ENCODE assay signal across 30 cellular contexts in the genomic region with DNA sequence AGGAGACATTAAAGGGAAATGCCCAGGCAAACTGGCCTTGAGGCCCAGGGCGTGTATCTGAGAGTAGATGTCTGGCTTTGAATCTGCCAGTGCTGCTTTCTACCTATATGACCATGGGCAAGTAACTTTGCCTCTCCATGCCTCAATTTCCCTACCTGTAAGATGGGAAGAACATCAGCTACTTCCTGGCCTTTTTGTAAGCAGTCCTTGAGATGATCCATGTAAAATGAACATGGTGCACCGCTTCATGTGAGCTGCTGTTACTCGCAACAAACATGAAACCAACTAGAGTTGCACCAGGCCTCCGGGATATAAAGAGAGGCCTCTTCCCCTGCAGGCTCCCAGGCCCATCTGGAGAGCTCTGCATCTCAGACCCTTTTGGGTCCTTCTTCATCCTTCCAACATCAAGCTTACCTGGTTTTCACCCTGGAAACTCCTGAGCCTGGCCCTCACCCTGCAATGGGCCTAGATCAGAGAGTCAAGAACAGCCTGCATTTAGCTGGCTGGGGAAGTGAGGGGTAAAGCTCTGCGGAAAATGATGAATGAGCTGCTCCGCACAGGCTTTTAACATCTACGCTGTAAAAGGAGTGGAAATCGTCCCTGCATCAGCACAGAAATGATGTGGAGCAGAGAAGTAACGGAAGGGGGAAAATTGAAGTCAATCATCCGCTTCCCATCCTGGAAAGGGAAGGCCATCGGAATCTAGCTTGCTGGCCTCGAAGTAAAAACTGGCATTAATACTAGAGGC. TPM values are rescaled to one million over a fixed set of nuclear protein-coding genes. Genes with fewer than 3 reads are reported as not detected.
DNase-seq lines count a peak whose midpoint lies in the region; ATAC-seq, FAIRE-seq and TF ChIP-seq lines count a peak whose summit lies in the region.
"Had no signal": no experiment of that assay in that cellular context is flagged by ENCODE, and none has a peak within 500 bp of the region (broad histone marks: within the 10 kb centered on the region; RNA-seq: fewer than 3 reads in every experiment).

No MANE protein-coding gene starts in this region.

- WGBS in HepG2 (ENCODE audit: low lambda C conversion rate): 60% methylated on average over 12 of the region's 12 CpGs
- WGBS in right lobe of liver (ENCODE audit: insufficient coverage, low coverage, low lambda C conversion rate, missing lambda C conversion rate): 87% methylated on average over 8 of the region's 12 CpGs

- no peak for FAIRE-seq in HepG2 (lab: Jason Lieb, UNC)
- FAIRE-seq: A549, colon, GM12891 had no signal

- POLR2A ChIA-PET in HepG2 (lab: Yijun Ruan, JAX): interaction anchor here (0.7 kb wide), 1 partner anchor 29 kb away, joined by 3 read pairs; no protein-coding TSS in a partner anchor
- POLR2A ChIA-PET in activated CD4-positive, alpha-beta T cell treated with anti-CD3 and anti-CD28 coated beads, Interleukin-2, amount 10 ng/mL, durations not matched to agents 7 days and 5 days (lab: Charles Lee): no interaction called here

- DNase-seq in HepG2 (ENCODE audit: low spot score) (no peak), right lobe of liver (no peak), GM20000 (ENCODE audit: low spot score) (no peak), SIG-M5 (lab: John Stamatoyannopoulos, UW) (no peak)
- no peak for DNase-seq in stimulated activated naive CD4-positive, alpha-beta T cell (lab: John Stamatoyannopoulos, UW)
- DNase-seq in activated CD4-positive, alpha-beta T cell treated with anti-CD3 and anti-CD28 coated beads, Interleukin-2, amount 10 ng/mL, durations not matched to agents 7 days and 5 days: no peak
- DNase-seq: activated CD4-positive, alpha-beta T cell treated with anti-CD3 and anti-CD28 coated beads, Interleukin-2, amount 50 U/mL, for 4 hours; activated CD4-positive, CD25-positive, alpha-beta regulatory T cell; activated naive CD4-positive, alpha-beta T cell treated with anti-CD3 and anti-CD28 coated beads, Interleukin-2, amount 10 ng/mL, durations not matched to agents 7 days and 5 days; AML-193; CD4-positive, alpha-beta memory T cell; effector memory CD8-positive, alpha-beta T cell; foreskin melanocyte; GOT3; NCI-H1048; NCI-H1694 treated with DMSO at 0.1 percent for 48 hours; NCI-H2171; NCI-H510A; NK-92 treated with Interleukin-12 subunit alpha and Interleukin-12 subunit beta, amount 100 ng/mL, for 24 hours; occipital lobe; PC-3; stimulated activated CD4-positive, alpha-beta T cell treated with anti-CD3 and anti-CD28 coated beads, Interleukin-12 subunit alpha, Interleukin-12 subunit beta, amount 100 ng/mL, for 4 hours; stimulated activated CD4-positive, alpha-beta T cell treated with anti-CD3 and anti-CD28 coated beads, Interleukin-4, amount 100 ng/mL, for 1 hour had no signal

- ATAC-seq in HepG2: peak; percentile 27
- ATAC-seq in right lobe of liver: no peak
- ATAC-seq: effector memory CD8-positive, alpha-beta T cell; PC-3; stimulated activated memory B cell treated with anti-CD40 and anti-IgM and Interleukin-4, amounts not matched to agents 10 μg/mL and 1 μg/mL and 100 μg/mL, for 72 hours had no signal

- no TSS peak for BruUV-seq in HepG2 (replicated peaks; lab: Mats Ljungman, UMichigan)

- H3K27me3 ChIP-seq in HepG2 (ENCODE audit: control insufficient read depth in 1 of 2, insufficient read depth in 2 of 2, low read length in 2 of 2) (peaks cover 10 to 51% of the 10 kb centered on the region in 2 experiments; a peak in 4 of 5 replicates), right lobe of liver (no peaks in the 10 kb centered on the region), iPS-20b (ENCODE audit: insufficient read depth, low read length) (peaks cover 54% of the 10 kb centered on the region), rectal smooth muscle tissue (ENCODE audit: control insufficient read depth, insufficient read depth, low read length) (no peaks in the 10 kb centered on the region)

- no peak overlapping the region for H3K4me2 ChIP-seq in HepG2 (ENCODE audit: low read depth, low read length)

- intact Hi-C loops in HepG2 (cut with micrococcal nuclease; ENCODE audit: unreplicated experiment): no loop called here
- intact Hi-C loops in right lobe of liver (cut with DNase I): no loop called here

- CTCF ChIA-PET in HepG2 (lab: Yijun Ruan, JAX; ENCODE audit: low intra/inter-chr PET ratio, low total read pairs): no interaction called here
- CTCF ChIA-PET in activated CD4-positive, alpha-beta T cell treated with anti-CD3 and anti-CD28 coated beads, Interleukin-2, amount 10 ng/mL, durations not matched to agents 7 days and 5 days (lab: Charles Lee): interaction anchor here (0.5 to 0.9 kb wide), 4 partner anchors 15 to 1022 kb away, joined by 3 to 4 read pairs (median 4); no protein-coding TSS in a partner anchor

- H3K4me3 ChIP-seq in HepG2 (replicated peaks in 1 of 3; ENCODE audit: insufficient read depth in 1 of 3, low read depth in 2 of 3, low read length in 3 of 3): no peak overlapping the region
- H3K4me3 ChIP-seq in right lobe of liver: no peak overlapping the region
- H3K4me3 ChIP-seq in iPS-20b (ENCODE audit: low read length): peak overlapping the region; percentile 76; the same call in 1 of the 2 replicates
- no peak overlapping the region for H3K4me3 ChIP-seq in rectal smooth muscle tissue (ENCODE audit: low read length)

- H3K9me3 Mint-ChIP-seq in activated CD4-positive, alpha-beta T cell treated with anti-CD3 and anti-CD28 coated beads, Interleukin-2, amount 10 ng/mL, durations not matched to agents 7 days and 5 days: no peaks in the 10 kb centered on the region
- H3K9me3 Mint-ChIP-seq: activated naive CD4-positive, alpha-beta T cell treated with anti-CD3 and anti-CD28 coated beads, Interleukin-2, amount 10 ng/mL, durations not matched to agents 7 days and 5 days; CD4-positive, alpha-beta memory T cell; effector memory CD8-positive, alpha-beta T cell; stimulated activated memory B cell treated with anti-CD40 and anti-IgM and Interleukin-4, amounts not matched to agents 10 μg/mL and 1 μg/mL and 100 μg/mL, for 72 hours had no signal

- no peak for TF ChIP-seq CTCF in HepG2 (CRISPR knock-in tag; IDR thresholded peaks at IDR 0.05)
- TF ChIP-seq CTCF in right lobe of liver (IDR thresholded peaks at IDR 0.05): no peak
- TF ChIP-seq CTCF in GM20000 (IDR thresholded peaks at IDR 0.05; ENCODE audit: extremely low read depth, missing control alignments): no peak

- H3K4me1 ChIP-seq in HepG2 (ENCODE audit: insufficient read depth, low read length) (peaks cover 11% of the 10 kb centered on the region), right lobe of liver (no peaks in the 10 kb centered on the region), iPS-20b (ENCODE audit: insufficient read depth, low read length) (no peaks in the 10 kb centered on the region), rectal smooth muscle tissue (ENCODE audit: control insufficient read depth, insufficient read depth, low read length) (peaks cover 8% of the 10 kb centered on the region)

- H3K9ac ChIP-seq in HepG2 (ENCODE audit: insufficient read depth, low read depth, low read length) (no peak overlapping the region), iPS-20b (ENCODE audit: low read depth, low read length) (no peak overlapping the region), rectal smooth muscle tissue (ENCODE audit: low read length) (no peak overlapping the region)

- H3K36me3 Mint-ChIP-seq in activated CD4-positive, alpha-beta T cell treated with anti-CD3 and anti-CD28 coated beads, Interleukin-2, amount 10 ng/mL, durations not matched to agents 7 days and 5 days (ENCODE audit: low read depth): no peaks in the 10 kb centered on the region
- H3K36me3 Mint-ChIP-seq: activated naive CD4-positive, alpha-beta T cell treated with anti-CD3 and anti-CD28 coated beads, Interleukin-2, amount 10 ng/mL, durations not matched to agents 7 days and 5 days; CD4-positive, alpha-beta memory T cell; stimulated activated memory B cell treated with anti-CD40 and anti-IgM and Interleukin-4, amounts not matched to agents 10 μg/mL and 1 μg/mL and 100 μg/mL, for 72 hours had no signal

- H3K79me2 ChIP-seq in HepG2 (ENCODE audit: insufficient read depth, low read length): no peaks in the 10 kb centered on the region
- H3K79me2 ChIP-seq: hepatocyte had no signal

- H3K4me3 Mint-ChIP-seq in activated CD4-positive, alpha-beta T cell treated with anti-CD3 and anti-CD28 coated beads, Interleukin-2, amount 10 ng/mL, durations not matched to agents 7 days and 5 days: no peak overlapping the region
- H3K4me3 Mint-ChIP-seq: activated naive CD4-positive, alpha-beta T cell treated with anti-CD3 and anti-CD28 coated beads, Interleukin-2, amount 10 ng/mL, durations not matched to agents 7 days and 5 days; CD4-positive, alpha-beta memory T cell; effector memory CD8-positive, alpha-beta T cell; stimulated activated memory B cell treated with anti-CD40 and anti-IgM and Interleukin-4, amounts not matched to agents 10 μg/mL and 1 μg/mL and 100 μg/mL, for 72 hours had no signal

- TF ChIP-seq POLR2A in HepG2 (IDR thresholded peaks at IDR 0.05; ENCODE audit: insufficient read depth in 1 of 2, low read depth in 2 of 2, low read length in 2 of 2): no peak
- no peak for TF ChIP-seq POLR2A in right lobe of liver (IDR thresholded peaks at IDR 0.05)

- H3K27ac ChIP-seq in HepG2 (ENCODE audit: extremely low read length, insufficient read depth, low read length) (no peak overlapping the region), right lobe of liver (no peak overlapping the region), iPS-20b (ENCODE audit: low read length) (no peak overlapping the region), rectal smooth muscle tissue (ENCODE audit: low read depth, low read length) (peak overlapping the region; percentile 98)
- H3K27ac ChIP-seq: hepatocyte had no signal

- peaks cover 6% of the 10 kb centered on the region for H3K4me1 Mint-ChIP-seq in activated CD4-positive, alpha-beta T cell treated with anti-CD3 and anti-CD28 coated beads, Interleukin-2, amount 10 ng/mL, durations not matched to agents 7 days and 5 days

- TF ChIP-seq EP300 in HepG2 (IDR thresholded peaks at IDR 0.05; ENCODE audit: low read depth in 2 of 2, low read length in 2 of 2): no peak
- TF ChIP-seq EP300 in HepG2 (CRISPR knock-in tag; IDR thresholded peaks at IDR 0.05; ENCODE audit: borderline replicate concordance): no peak

- H3K9me3 ChIP-seq in HepG2 (ENCODE audit: low read length) (no peaks in the 10 kb centered on the region), right lobe of liver (no peaks in the 10 kb centered on the region), iPS-20b (ENCODE audit: insufficient read depth, low read depth, low read length) (no peaks in the 10 kb centered on the region)
- H3K9me3 ChIP-seq: A549 had no signal

- H3K36me3 ChIP-seq in HepG2 (replicated peaks in 1 of 2; ENCODE audit: control insufficient read depth in 1 of 2, insufficient read depth in 2 of 2, low read length in 2 of 2) (no peaks in the 10 kb centered on the region), right lobe of liver (no peaks in the 10 kb centered on the region), iPS-20b (ENCODE audit: insufficient read depth, low read depth, low read length) (no peaks in the 10 kb centered on the region), rectal smooth muscle tissue (ENCODE audit: control insufficient read depth, insufficient read depth, low read length) (no peaks in the 10 kb centered on the region)

- H3K27ac Mint-ChIP-seq in activated CD4-positive, alpha-beta T cell treated with anti-CD3 and anti-CD28 coated beads, Interleukin-2, amount 10 ng/mL, durations not matched to agents 7 days and 5 days: no peak overlapping the region
- H3K27ac Mint-ChIP-seq: activated naive CD4-positive, alpha-beta T cell treated with anti-CD3 and anti-CD28 coated beads, Interleukin-2, amount 10 ng/mL, durations not matched to agents 7 days and 5 days; CD4-positive, alpha-beta memory T cell; effector memory CD8-positive, alpha-beta T cell; stimulated activated memory B cell treated with anti-CD40 and anti-IgM and Interleukin-4, amounts not matched to agents 10 μg/mL and 1 μg/mL and 100 μg/mL, for 72 hours had no signal

- no peaks in the 10 kb centered on the region for H4K20me1 ChIP-seq in HepG2 (ENCODE audit: insufficient read depth, low read length)

- in situ Hi-C loops in HepG2 (cut with HindIII; ENCODE audit: extremely low pct_ligation_motif_present, low pct_unique_long_range_greater_than_20kb): no loop called here

- H3K27me3 Mint-ChIP-seq in activated CD4-positive, alpha-beta T cell treated with anti-CD3 and anti-CD28 coated beads, Interleukin-2, amount 10 ng/mL, durations not matched to agents 7 days and 5 days: peaks cover 38% of the 10 kb centered on the region

- no peak for TF ChIP-seq RAD21 in HepG2 (CRISPR knock-in tag; IDR thresholded peaks at IDR 0.05)

- H2AFZ ChIP-seq in HepG2 (ENCODE audit: low read length): no peak overlapping the region
- H2AFZ ChIP-seq: hepatocyte had no signal

RNA-seq across cellular contexts. Expression of a gene that starts 2.3 kb away (rescaled TPM):
- total RNA-seq in HepG2 (2016; rRNA removed; fragmentation: Illumina TruSeq; extraction: Trizol) (not detected in 2 replicates), right lobe of liver (1 to 10 TPM; 1.5 to 3.9 (median 2.7) TPM)
- not detected in 2 replicates for total RNA-seq in HepG2 (2016; cell fraction: cytosol; rRNA removed; fragmentation: Illumina TruSeq; extraction: Trizol; ENCODE audit: low read depth)
- total RNA-seq in HepG2 (2016; cell fraction: insoluble cytoplasmic fraction; rRNA removed; fragmentation: Illumina TruSeq; extraction: Trizol): not detected in 2 replicates
- not detected in 2 replicates for total RNA-seq in HepG2 (2016; cell fraction: membrane; rRNA removed; fragmentation: Illumina TruSeq; extraction: Trizol)
- not detected in 2 replicates for total RNA-seq in HepG2 (2016; cell fraction: nucleus; rRNA removed; fragmentation: Illumina TruSeq; extraction: Trizol)
- polyA plus RNA-seq in HepG2 (2011; rRNA removed): not detected in 2 replicates
- not detected in 2 replicates for polyA plus RNA-seq in HepG2 (2011; cell fraction: cytosol; rRNA removed)
- not detected in 2 replicates for polyA plus RNA-seq in HepG2 (2011; cell fraction: nucleus; rRNA removed)
- 0.25 and 0.60 TPM in 2 replicates for polyA plus RNA-seq in HepG2 (2012)
- not detected in 2 replicates for polyA plus RNA-seq in HepG2 (2016; cell fraction: cytosol; fragmentation: Illumina TruSeq; extraction: Trizol; ENCODE audit: low read depth)
- polyA plus RNA-seq in HepG2 (2016; cell fraction: insoluble cytoplasmic fraction; fragmentation: Illumina TruSeq; extraction: Trizol; ENCODE audit: low read depth): not detected in 2 replicates
- not detected in 2 replicates for polyA plus RNA-seq in HepG2 (2016; cell fraction: membrane; fragmentation: Illumina TruSeq; extraction: Trizol; ENCODE audit: low read depth)
- polyA plus RNA-seq in HepG2 (2016; cell fraction: nucleus; fragmentation: Illumina TruSeq; extraction: Trizol; ENCODE audit: insufficient read depth, low read depth): not detected in 2 replicates
- polyA minus RNA-seq in HepG2 (2011; rRNA and poly(A)+ RNA removed; ENCODE audit: low replicate concordance): 0.14 TPM in 1 of 2 replicates, not detected in the other
- not detected in 2 replicates for polyA minus RNA-seq in HepG2 (2011; cell fraction: cytosol; rRNA and poly(A)+ RNA removed)
- not detected in 2 replicates for polyA minus RNA-seq in HepG2 (2011; cell fraction: nucleus; rRNA and poly(A)+ RNA removed)
- total RNA-seq in activated CD4-positive, alpha-beta T cell treated with anti-CD3 and anti-CD28 coated beads, Interleukin-2, amount 10 ng/mL, durations not matched to agents 7 days and 5 days: under 1 TPM in 1 of 2 experiments, not detected in 1; 0.04 TPM
- total RNA-seq: PC-3 had no signal

RNA-seq across cellular contexts. Expression of a gene that starts 29.3 kb away (rescaled TPM):
- total RNA-seq in HepG2 (2016; rRNA removed; fragmentation: Illumina TruSeq; extraction: Trizol) (54.1 and 84.4 TPM in 2 replicates), right lobe of liver (10 to 100 TPM; 13.3 to 28.3 (median 18.3) TPM)
- total RNA-seq in HepG2 (2016; cell fraction: cytosol; rRNA removed; fragmentation: Illumina TruSeq; extraction: Trizol; ENCODE audit: low read depth): 22.6 and 28.5 TPM in 2 replicates
- total RNA-seq in HepG2 (2016; cell fraction: insoluble cytoplasmic fraction; rRNA removed; fragmentation: Illumina TruSeq; extraction: Trizol): 61.5 and 89.9 TPM in 2 replicates
- total RNA-seq in HepG2 (2016; cell fraction: membrane; rRNA removed; fragmentation: Illumina TruSeq; extraction: Trizol): 54.3 and 65.9 TPM in 2 replicates
- 25.7 and 28.2 TPM in 2 replicates for total RNA-seq in HepG2 (2016; cell fraction: nucleus; rRNA removed; fragmentation: Illumina TruSeq; extraction: Trizol)
- polyA plus RNA-seq in HepG2 (2011; rRNA removed): 30.2 and 53.0 TPM in 2 replicates
- 17.3 and 23.5 TPM in 2 replicates for polyA plus RNA-seq in HepG2 (2011; cell fraction: cytosol; rRNA removed)
- polyA plus RNA-seq in HepG2 (2011; cell fraction: nucleus; rRNA removed): 4.7 and 7.5 TPM in 2 replicates
- polyA plus RNA-seq in HepG2 (2012): 40.3 and 58.2 TPM in 2 replicates
- 22.4 and 22.6 TPM in 2 replicates for polyA plus RNA-seq in HepG2 (2016; cell fraction: cytosol; fragmentation: Illumina TruSeq; extraction: Trizol; ENCODE audit: low read depth)
- 106 and 119 TPM in 2 replicates for polyA plus RNA-seq in HepG2 (2016; cell fraction: insoluble cytoplasmic fraction; fragmentation: Illumina TruSeq; extraction: Trizol; ENCODE audit: low read depth)
- polyA plus RNA-seq in HepG2 (2016; cell fraction: membrane; fragmentation: Illumina TruSeq; extraction: Trizol; ENCODE audit: low read depth): 48.2 and 52.2 TPM in 2 replicates
- polyA plus RNA-seq in HepG2 (2016; cell fraction: nucleus; fragmentation: Illumina TruSeq; extraction: Trizol; ENCODE audit: insufficient read depth, low read depth): 47.9 and 51.6 TPM in 2 replicates
- 10.7 and 14.1 TPM in 2 replicates for polyA minus RNA-seq in HepG2 (2011; rRNA and poly(A)+ RNA removed; ENCODE audit: low replicate concordance)
- 27.9 and 32.3 TPM in 2 replicates for polyA minus RNA-seq in HepG2 (2011; cell fraction: cytosol; rRNA and poly(A)+ RNA removed)
- 14.0 and 15.2 TPM in 2 replicates for polyA minus RNA-seq in HepG2 (2011; cell fraction: nucleus; rRNA and poly(A)+ RNA removed)
- total RNA-seq in activated CD4-positive, alpha-beta T cell treated with anti-CD3 and anti-CD28 coated beads, Interleukin-2, amount 10 ng/mL, durations not matched to agents 7 days and 5 days: 10 to 100 TPM; 46.2 to 59.4 TPM
